Comparison of ENCODE assay signal across 8 cellular contexts in genomic region chr17:42322382-42323267, GRCh38. TPM values are rescaled to one million over a fixed set of nuclear protein-coding genes. Genes with fewer than 3 reads are reported as not detected.
DNase-seq lines count a peak whose midpoint lies in the region; ATAC-seq and TF ChIP-seq lines count a peak whose summit lies in the region.

No MANE protein-coding gene starts in this region.

- H3K36me3 Mint-ChIP-seq in central memory CD8-positive, alpha-beta T cell (ENCODE audit: insufficient read depth) = peaks cover 60% of the 10 kb centered on the region

- peak overlapping the region; percentile 38 for H3K27ac Mint-ChIP-seq in central memory CD8-positive, alpha-beta T cell (ENCODE audit: low read depth)

- no peaks in the 10 kb centered on the region for H3K9me3 Mint-ChIP-seq in central memory CD8-positive, alpha-beta T cell

- ATAC-seq in HG03432 (IDR thresholded peaks at IDR 0.05; ENCODE audit: unreplicated experiment) (peak; percentile 46), left colon (peak; percentile 94), GM19351 (IDR thresholded peaks at IDR 0.05; ENCODE audit: unreplicated experiment) (no peak)
- ATAC-seq in central memory CD8-positive, alpha-beta T cell (replicated peaks; ENCODE audit: extremely low read depth, poor library complexity, severe bottlenecking) = peak; percentile 98

- H3K27me3 Mint-ChIP-seq in central memory CD8-positive, alpha-beta T cell = no peaks in the 10 kb centered on the region

- intact Hi-C loops in left colon (cut with DNase I, micrococcal nuclease) = loop anchor here in 1 of 2 donors (2.0 kb wide), 1 partner anchor 84 kb away; no protein-coding TSS in a partner anchor

- TF ChIP-seq CTCF in GM12801 (IDR thresholded peaks at IDR 0.05; ENCODE audit: extremely low read depth, insufficient read length) = peak; percentile 91

- DNase-seq in NCI-H524 (lab: John Stamatoyannopoulos, UW) (peak; percentile 87 to 95), left colon (peak; percentile 90 to 98)
- DNase-seq in activated CD4-positive, alpha-beta T cell treated with anti-CD3 and anti-CD28 coated beads for 24 hours (ENCODE audit: low read depth in 2 of 2) = peak; percentile 96
- DNase-seq in central memory CD8-positive, alpha-beta T cell (ENCODE audit: low spot score in 2 of 2) = peak; percentile 91 to 96
- peak; percentile 91 for DNase-seq in stimulated activated CD4-positive, alpha-beta T cell treated with anti-CD3 and anti-CD28 coated beads, Interleukin-2, amount 100 ng/mL, for 4 hours (ENCODE audit: low read depth)

- H3K4me3 Mint-ChIP-seq in central memory CD8-positive, alpha-beta T cell = no peak overlapping the region

- peaks cover 23% of the 10 kb centered on the region for H3K4me1 Mint-ChIP-seq in central memory CD8-positive, alpha-beta T cell

RNA-seq across cellular contexts. Expression of gene STAT5A, which starts 34.3 kb away (rescaled TPM):
- 10 to 100 TPM; 19.8 to 28.1 TPM for total RNA-seq in left colon

RNA-seq across cellular contexts. Expression of gene STAT5B, which starts 46.4 kb away (rescaled TPM):
- 10 to 100 TPM; 34.2 to 39.2 TPM for total RNA-seq in left colon
